In the genomic region with DNA sequence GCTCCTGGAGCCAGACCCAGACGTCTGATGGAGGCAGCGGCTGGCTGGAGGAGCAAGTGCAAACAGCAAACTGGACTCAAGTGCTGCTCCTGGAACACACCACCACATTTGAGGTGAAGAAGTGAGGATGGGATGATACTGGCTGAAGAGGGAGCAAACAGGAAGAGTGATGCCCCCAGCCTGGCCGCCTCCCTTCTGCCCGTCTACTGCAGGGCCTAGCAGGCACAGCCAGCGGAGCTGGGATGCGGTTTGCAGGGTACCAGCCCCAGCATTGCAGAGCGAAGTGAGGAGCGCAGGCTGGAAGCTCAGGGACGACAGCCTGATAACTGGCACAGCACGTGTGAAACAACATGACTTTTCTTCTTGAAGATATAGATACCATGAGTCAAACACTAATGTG, we compare ENCODE assay signal across 20 cellular contexts.
DNase-seq lines count a peak whose midpoint lies in the region; ATAC-seq, FAIRE-seq and TF ChIP-seq lines count a peak whose summit lies in the region.
"Had no signal": no experiment of that assay in that cellular context is flagged by ENCODE, and none has a peak within 500 bp of the region (broad histone marks: within the 10 kb centered on the region; RNA-seq: fewer than 3 reads in every experiment).

No MANE protein-coding gene starts in this region.

- peak; percentile 37 for FAIRE-seq in astrocyte (lab: Jason Lieb, UNC)
- FAIRE-seq: G401.6 had no signal

- POLR2A ChIA-PET in IMR-90 (lab: Charles Lee; ENCODE audit: unreplicated experiment) (no interaction called here), WTC11 (lab: Charles Lee) (no interaction called here), Caco-2 (lab: Charles Lee) (no interaction called here)

- H2AK9ac ChIP-seq in IMR-90 (replicated peaks; ENCODE audit: low read depth, low read length, poor library complexity), result no peak overlapping the region

- no peak overlapping the region for H4K5ac ChIP-seq in IMR-90 (ENCODE audit: low read depth, low read length)

- H2BK20ac ChIP-seq in IMR-90 (ENCODE audit: low read depth, low read length), result no peak overlapping the region

- BruUV-seq in IMR-90 (replicated peaks; lab: Mats Ljungman, UMichigan), result no TSS peak
- BruUV-seq in Caco-2 (replicated peaks; lab: Mats Ljungman, UMichigan), result no TSS peak

- no peaks in the 10 kb centered on the region for H4K20me1 ChIP-seq in IMR-90 (ENCODE audit: insufficient read depth, low read length)
- H4K20me1 ChIP-seq in astrocyte (ENCODE audit: insufficient read depth, low read length), result no peaks in the 10 kb centered on the region
- no peaks in the 10 kb centered on the region for H4K20me1 ChIP-seq in osteoblast (ENCODE audit: insufficient read depth, low read length)
- H4K20me1 ChIP-seq: BLaER1 had no signal

- no peak for TF ChIP-seq RAD21 in IMR-90 (IDR thresholded peaks at IDR 0.05; ENCODE audit: low read length)

- H3K36me3 ChIP-seq in IMR-90 (ENCODE audit: control insufficient read depth, insufficient read depth, low read length) (no peaks in the 10 kb centered on the region), astrocyte (ENCODE audit: insufficient read depth, low read length) (no peaks in the 10 kb centered on the region), osteoblast (ENCODE audit: insufficient read depth, low read length) (no peaks in the 10 kb centered on the region), Caco-2 (ENCODE audit: control insufficient read depth, insufficient read depth, low read length) (no peaks in the 10 kb centered on the region)
- H3K36me3 ChIP-seq: BLaER1 had no signal

- DNase-seq in IMR-90 (no peak), astrocyte (ENCODE audit: low read depth) (no peak), osteoblast (ENCODE audit: insufficient read length, low spot score, missing footprints) (no peak), NCI-H524 treated with DMSO at 0.1 percent for 48 hours (lab: John Stamatoyannopoulos, UW) (no peak), WTC11 (ENCODE audit: low spot score) (no peak), Caco-2 (no peak)
- DNase-seq: 8988T; CD4-positive, alpha-beta memory T cell; DMS 273 treated with DMSO at 0.1 percent for 48 hours; DMS53; DND-41; H7; HFFc6 had no signal

- dilution Hi-C loops in IMR-90 (cut with HindIII; ENCODE audit: low sequenced_read_pairs, unreplicated experiment), result no loop called here

- H2BK15ac ChIP-seq in IMR-90 (ENCODE audit: low read depth, low read length), result no peak overlapping the region

- no peak for TF ChIP-seq POLR2A in IMR-90 (IDR thresholded peaks at IDR 0.05; ENCODE audit: low read depth, low read length)

- H3K18ac ChIP-seq in IMR-90 (ENCODE audit: low read depth, low read length), result no peak overlapping the region

- no peak overlapping the region for H3K4me3 Mint-ChIP-seq in astrocyte (ENCODE audit: unreplicated experiment)
- no peak overlapping the region for H3K4me3 Mint-ChIP-seq in stimulated activated memory B cell treated with anti-CD40 and anti-IgM and Interleukin-4, amounts not matched to agents 10 μg/mL and 1 μg/mL and 100 μg/mL, for 72 hours
- H3K4me3 Mint-ChIP-seq in WTC11, result no peak overlapping the region
- no peak overlapping the region for H3K4me3 Mint-ChIP-seq in Caco-2 (ENCODE audit: unreplicated experiment)
- H3K4me3 Mint-ChIP-seq: CD14-positive monocyte; CD4-positive, alpha-beta memory T cell; GM23338; HFFc6 had no signal

- no peaks in the 10 kb centered on the region for H3K4me1 Mint-ChIP-seq in astrocyte (ENCODE audit: low read depth, unreplicated experiment)
- no peaks in the 10 kb centered on the region for H3K4me1 Mint-ChIP-seq in stimulated activated memory B cell treated with anti-CD40 and anti-IgM and Interleukin-4, amounts not matched to agents 10 μg/mL and 1 μg/mL and 100 μg/mL, for 72 hours
- H3K4me1 Mint-ChIP-seq in WTC11, result peaks cover 9% of the 10 kb centered on the region
- H3K4me1 Mint-ChIP-seq in Caco-2 (ENCODE audit: low read depth, unreplicated experiment), result no peaks in the 10 kb centered on the region
- H3K4me1 Mint-ChIP-seq: CD4-positive, alpha-beta memory T cell had no signal

- TF ChIP-seq CTCF in IMR-90 (conservative IDR thresholded peaks at IDR 0.05; ENCODE audit: low read depth, low read length) (no peak), astrocyte (IDR thresholded peaks at IDR 0.05; ENCODE audit: insufficient read depth, low read depth, low read length) (no peak), osteoblast (IDR thresholded peaks at IDR 0.05; ENCODE audit: extremely low read depth, low read depth, low read length) (no peak), WTC11 (IDR thresholded peaks at IDR 0.05) (no peak), Caco-2 (IDR thresholded peaks at IDR 0.05; ENCODE audit: insufficient read depth in 1 of 2, low read depth in 1 of 2, low read length in 1 of 2, severe bottlenecking in 1 of 2, unreplicated experiment in 1 of 2) (no peak)

- H3K36me3 Mint-ChIP-seq in astrocyte (ENCODE audit: low read depth, unreplicated experiment) (no peaks in the 10 kb centered on the region), WTC11 (no peaks in the 10 kb centered on the region), Caco-2 (ENCODE audit: insufficient read depth, unreplicated experiment) (no peaks in the 10 kb centered on the region)
- H3K36me3 Mint-ChIP-seq in stimulated activated memory B cell treated with anti-CD40 and anti-IgM and Interleukin-4, amounts not matched to agents 10 μg/mL and 1 μg/mL and 100 μg/mL, for 72 hours, result no peaks in the 10 kb centered on the region
- H3K36me3 Mint-ChIP-seq: CD14-positive monocyte; CD4-positive, alpha-beta memory T cell had no signal

- H3K56ac ChIP-seq in IMR-90 (ENCODE audit: extremely low read depth, insufficient read depth, low read length), result no peak overlapping the region

- H3K27ac Mint-ChIP-seq in astrocyte (ENCODE audit: unreplicated experiment), result no peak overlapping the region
- no peak overlapping the region for H3K27ac Mint-ChIP-seq in stimulated activated memory B cell treated with anti-CD40 and anti-IgM and Interleukin-4, amounts not matched to agents 10 μg/mL and 1 μg/mL and 100 μg/mL, for 72 hours
- no peak overlapping the region for H3K27ac Mint-ChIP-seq in WTC11
- no peak overlapping the region for H3K27ac Mint-ChIP-seq in Caco-2 (ENCODE audit: unreplicated experiment)
- H3K27ac Mint-ChIP-seq: CD14-positive monocyte; CD4-positive, alpha-beta memory T cell; GM23338; HFFc6 had no signal

- H4K91ac ChIP-seq in IMR-90 (ENCODE audit: insufficient read depth, low read depth, low read length), result no peak overlapping the region

- H3K27me3 ChIP-seq in IMR-90 (ENCODE audit: control insufficient read depth, insufficient read depth, low read length), result no peaks in the 10 kb centered on the region
- H3K27me3 ChIP-seq in astrocyte (ENCODE audit: insufficient read depth, low read length), result peaks cover 2% of the 10 kb centered on the region
- H3K27me3 ChIP-seq in osteoblast (ENCODE audit: insufficient read depth, low read length), result no peaks in the 10 kb centered on the region
- H3K27me3 ChIP-seq in Caco-2 (replicated peaks; ENCODE audit: control insufficient read depth, insufficient read depth, low read length), result no peaks in the 10 kb centered on the region
- H3K27me3 ChIP-seq: BLaER1 had no signal

- H3K27me3 Mint-ChIP-seq in astrocyte (ENCODE audit: low read depth, unreplicated experiment), result peaks cover 14% of the 10 kb centered on the region
- no peaks in the 10 kb centered on the region for H3K27me3 Mint-ChIP-seq in stimulated activated memory B cell treated with anti-CD40 and anti-IgM and Interleukin-4, amounts not matched to agents 10 μg/mL and 1 μg/mL and 100 μg/mL, for 72 hours
- H3K27me3 Mint-ChIP-seq in WTC11 (ENCODE audit: low read depth), result peaks cover 14% of the 10 kb centered on the region
- peaks cover 4% of the 10 kb centered on the region for H3K27me3 Mint-ChIP-seq in Caco-2 (ENCODE audit: insufficient read depth, unreplicated experiment)
- H3K27me3 Mint-ChIP-seq: CD4-positive, alpha-beta memory T cell had no signal

- H3K27ac ChIP-seq in IMR-90 (ENCODE audit: insufficient read depth, low read length), result no peak overlapping the region
- H3K27ac ChIP-seq in astrocyte (ENCODE audit: low read depth, low read length), result no peak overlapping the region
- H3K27ac ChIP-seq in osteoblast (ENCODE audit: low read depth, low read length), result no peak overlapping the region
- H3K27ac ChIP-seq: BLaER1, HL-60 had no signal

- H3K4me2 ChIP-seq in IMR-90 (ENCODE audit: low read depth, low read length), result no peak overlapping the region
- H3K4me2 ChIP-seq in astrocyte (ENCODE audit: low read length), result no peak overlapping the region
- H3K4me2 ChIP-seq in osteoblast (ENCODE audit: insufficient read depth, low read length), result no peak overlapping the region
- H3K4me2 ChIP-seq: BLaER1, GM23338 had no signal

- no peak overlapping the region for H2AK5ac ChIP-seq in IMR-90 (ENCODE audit: low read depth, low read length)

- H3K9me3 Mint-ChIP-seq in astrocyte (ENCODE audit: unreplicated experiment), result no peaks in the 10 kb centered on the region
- peaks cover 3% of the 10 kb centered on the region for H3K9me3 Mint-ChIP-seq in stimulated activated memory B cell treated with anti-CD40 and anti-IgM and Interleukin-4, amounts not matched to agents 10 μg/mL and 1 μg/mL and 100 μg/mL, for 72 hours
- peaks cover 11% of the 10 kb centered on the region for H3K9me3 Mint-ChIP-seq in WTC11
- H3K9me3 Mint-ChIP-seq in Caco-2 (ENCODE audit: unreplicated experiment), result no peaks in the 10 kb centered on the region
- H3K9me3 Mint-ChIP-seq: CD4-positive, alpha-beta memory T cell; GM23338 had no signal

- peaks cover 3% of the 10 kb centered on the region for H3K9me3 ChIP-seq in IMR-90 (ENCODE audit: control insufficient read depth, insufficient read depth, low read length)
- H3K9me3 ChIP-seq in astrocyte (ENCODE audit: insufficient read depth, low read depth, low read length), result no peaks in the 10 kb centered on the region
- H3K9me3 ChIP-seq in osteoblast (ENCODE audit: low read depth, low read length), result no peaks in the 10 kb centered on the region
- no peaks in the 10 kb centered on the region for H3K9me3 ChIP-seq in Caco-2

- no peaks in the 10 kb centered on the region for H3K9me1 ChIP-seq in IMR-90 (ENCODE audit: insufficient read depth, low read length)

- H3K79me2 ChIP-seq in astrocyte (ENCODE audit: insufficient read depth, low read length) (no peaks in the 10 kb centered on the region), osteoblast (ENCODE audit: insufficient read depth, low read length) (no peaks in the 10 kb centered on the region)

- no peak for ATAC-seq in IMR-90 (ENCODE audit: low read depth)
- ATAC-seq in stimulated activated memory B cell treated with anti-CD40 and anti-IgM and Interleukin-4, amounts not matched to agents 10 μg/mL and 1 μg/mL and 100 μg/mL, for 72 hours, result peak; percentile 20
- no peak for ATAC-seq in WTC11
- ATAC-seq: GM23338, HCT116 had no signal

- H4K8ac ChIP-seq in IMR-90 (ENCODE audit: low read depth in 2 of 2, low read length in 2 of 2), result no peak overlapping the region

- in situ Hi-C loops in IMR-90 (cut with MboI; ENCODE audit: low sequenced_read_pairs), result no loop called here

- H2AFZ ChIP-seq in IMR-90 (replicated peaks; ENCODE audit: low read length, poor library complexity), result peak overlapping the region; percentile 18
- no peak overlapping the region for H2AFZ ChIP-seq in astrocyte (ENCODE audit: low read depth, low read length)
- peak overlapping the region; percentile 16 for H2AFZ ChIP-seq in osteoblast (ENCODE audit: low read length)
- H2AFZ ChIP-seq: GM23338 had no signal

- H2BK120ac ChIP-seq in IMR-90 (ENCODE audit: low read depth, low read length), result no peak overlapping the region

- no peak overlapping the region for H3K9ac ChIP-seq in IMR-90 (ENCODE audit: low read depth, low read length)
- H3K9ac ChIP-seq in astrocyte (ENCODE audit: low read length), result no peak overlapping the region
- H3K9ac ChIP-seq: BLaER1 had no signal

- H3K4me1 ChIP-seq in IMR-90 (ENCODE audit: control insufficient read depth, insufficient read depth, low read length), result no peaks in the 10 kb centered on the region
- no peaks in the 10 kb centered on the region for H3K4me1 ChIP-seq in astrocyte (ENCODE audit: insufficient read depth, low read length)
- no peaks in the 10 kb centered on the region for H3K4me1 ChIP-seq in osteoblast (ENCODE audit: insufficient read depth, low read length)
- H3K4me1 ChIP-seq in Caco-2, result no peaks in the 10 kb centered on the region
- H3K4me1 ChIP-seq: BLaER1 had no signal

- H2BK5ac ChIP-seq in IMR-90 (ENCODE audit: low read depth, low read length, poor library complexity, severe bottlenecking), result no peak overlapping the region

- H3K14ac ChIP-seq in IMR-90 (replicated peaks; ENCODE audit: low read depth, low read length), result no peak overlapping the region

- no peak overlapping the region for H3K4me3 ChIP-seq in IMR-90 (ENCODE audit: insufficient read depth, low read depth, low read length)
- no peak overlapping the region for H3K4me3 ChIP-seq in astrocyte (ENCODE audit: insufficient read depth, low read depth, low read length)
- no peak overlapping the region for H3K4me3 ChIP-seq in osteoblast (ENCODE audit: insufficient read depth, low read length)
- no peak overlapping the region for H3K4me3 ChIP-seq in Caco-2 (ENCODE audit: low read depth, low read length)
- H3K4me3 ChIP-seq: BLaER1, GM23338 had no signal

- CTCF ChIA-PET in IMR-90 (lab: Yijun Ruan, JAX) (no interaction called here), WTC11 (lab: Charles Lee) (interaction anchor here (1.7 kb wide), 1 partner anchor 71 kb away, joined by 3 read pairs; no protein-coding TSS in a partner anchor), Caco-2 (lab: Charles Lee) (no interaction called here)

- no peak overlapping the region for H3K4ac ChIP-seq in IMR-90 (ENCODE audit: low read depth, low read length)

- H3K79me1 ChIP-seq in IMR-90 (ENCODE audit: low read depth in 1 of 2, low read length in 2 of 2), result no peaks in the 10 kb centered on the region

- no peak overlapping the region for H3K23ac ChIP-seq in IMR-90 (ENCODE audit: low read depth, low read length)

- WGBS in IMR-90 (ENCODE audit: extremely low coverage in 2 of 2, insufficient read length in 1 of 2), 2 experiments, result 89% methylated on average over 4 of the region's 10 CpGs; no CpG with 5 or more reads in 1 of the 2 experiments

- intact Hi-C loops in IMR-90 (cut with micrococcal nuclease), result no loop called here
- intact Hi-C loops in Caco-2 (cut with micrococcal nuclease; ENCODE audit: unreplicated experiment), result no loop called here
